ENCODE assay signal across 22 cellular contexts in the genomic region with DNA sequence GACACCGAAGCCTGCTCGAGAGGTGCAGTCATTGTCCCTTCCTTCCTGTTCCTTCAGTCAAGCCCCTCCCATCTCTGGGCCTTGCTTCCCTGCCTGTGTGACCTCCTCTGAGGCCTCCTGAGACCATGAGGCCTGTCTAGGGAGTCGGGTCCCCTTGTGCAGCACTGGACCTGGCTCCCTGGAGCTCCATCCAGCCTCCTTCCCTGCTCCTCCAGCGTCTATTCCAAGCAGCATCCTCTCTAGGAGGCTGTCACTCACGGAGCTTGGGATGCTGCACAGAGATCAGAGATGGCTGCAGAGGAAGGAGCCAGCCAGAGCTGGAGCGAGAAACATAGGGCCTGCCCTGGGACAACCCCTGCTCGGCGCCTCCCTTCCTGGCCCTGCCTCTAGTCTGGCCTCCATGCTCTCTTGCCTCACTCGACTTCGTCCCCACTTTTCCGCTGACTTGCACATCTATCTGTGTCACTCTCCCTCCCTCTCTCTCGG.
DNase-seq lines count a peak whose midpoint lies in the region; ATAC-seq and TF ChIP-seq lines count a peak whose summit lies in the region.
"Had no signal": no experiment of that assay in that cellular context is flagged by ENCODE, and none has a peak within 500 bp of the region (broad histone marks: within the 10 kb centered on the region; RNA-seq: fewer than 3 reads in every experiment).

No MANE protein-coding gene starts in this region.

- no peaks in the 10 kb centered on the region for H3K9me3 ChIP-seq in Panc1 (ENCODE audit: control insufficient read depth, insufficient read depth, low read depth, low read length)
- H3K9me3 ChIP-seq: gastroesophageal sphincter, left lung, pancreas, upper lobe of left lung had no signal

- H3K4me1 Mint-ChIP-seq in activated CD4-positive, alpha-beta T cell treated with anti-CD3 and anti-CD28 coated beads, Interleukin-2, amount 10 ng/mL, durations not matched to agents 24 days and 14 days: peaks cover 4% of the 10 kb centered on the region
- H3K4me1 Mint-ChIP-seq in activated CD4-positive, alpha-beta T cell treated with anti-CD3 and anti-CD28 coated beads for 36 hours: peaks cover 22% of the 10 kb centered on the region

- H3K4me3 Mint-ChIP-seq in activated CD4-positive, alpha-beta T cell treated with anti-CD3 and anti-CD28 coated beads, Interleukin-2, amount 10 ng/mL, durations not matched to agents 24 days and 14 days: no peak overlapping the region
- H3K4me3 Mint-ChIP-seq in activated CD4-positive, alpha-beta T cell treated with anti-CD3 and anti-CD28 coated beads for 36 hours: no peak overlapping the region
- H3K4me3 Mint-ChIP-seq: stimulated activated naive CD8-positive, alpha-beta T cell treated with anti-CD3 and anti-CD28 coated beads, Interleukin-15, Interleukin-2, amounts not matched to agents 100 ng/mL and 50 ng/mL, for 24 hours had no signal

- no peaks in the 10 kb centered on the region for H3K4me1 ChIP-seq in Panc1 (ENCODE audit: control insufficient read depth, insufficient read depth, low read length)
- H3K4me1 ChIP-seq: gastroesophageal sphincter, pancreas, upper lobe of left lung had no signal

- H3K27ac Mint-ChIP-seq in activated CD4-positive, alpha-beta T cell treated with anti-CD3 and anti-CD28 coated beads, Interleukin-2, amount 10 ng/mL, durations not matched to agents 24 days and 14 days: no peak overlapping the region
- H3K27ac Mint-ChIP-seq in activated CD4-positive, alpha-beta T cell treated with anti-CD3 and anti-CD28 coated beads for 36 hours: no peak overlapping the region
- H3K27ac Mint-ChIP-seq: stimulated activated naive CD8-positive, alpha-beta T cell treated with anti-CD3 and anti-CD28 coated beads, Interleukin-15, Interleukin-2, amounts not matched to agents 100 ng/mL and 50 ng/mL, for 24 hours had no signal

- H3K36me3 ChIP-seq in Panc1 (ENCODE audit: control insufficient read depth, insufficient read depth, low read length): no peaks in the 10 kb centered on the region
- H3K36me3 ChIP-seq: gastroesophageal sphincter, left lung, pancreas, upper lobe of left lung had no signal

- in situ Hi-C loops in Panc1 (cut with HindIII; ENCODE audit: low pct_unique_long_range_greater_than_20kb, low sequenced_read_pairs): no loop called here

- POLR2A ChIA-PET in activated CD4-positive, alpha-beta T cell treated with anti-CD3 and anti-CD28 coated beads for 36 hours (lab: Charles Lee): no interaction called here
- POLR2A ChIA-PET in Panc1 (lab: Charles Lee): no interaction called here

- no TSS peak for BruUV-seq in Panc1 (replicated peaks; lab: Mats Ljungman, UMichigan)

- H3K9me3 Mint-ChIP-seq in activated CD4-positive, alpha-beta T cell treated with anti-CD3 and anti-CD28 coated beads, Interleukin-2, amount 10 ng/mL, durations not matched to agents 24 days and 14 days: no peaks in the 10 kb centered on the region
- H3K9me3 Mint-ChIP-seq in activated CD4-positive, alpha-beta T cell treated with anti-CD3 and anti-CD28 coated beads for 36 hours (ENCODE audit: low read depth): no peaks in the 10 kb centered on the region
- H3K9me3 Mint-ChIP-seq: stimulated activated naive CD8-positive, alpha-beta T cell treated with anti-CD3 and anti-CD28 coated beads, Interleukin-15, Interleukin-2, amounts not matched to agents 100 ng/mL and 50 ng/mL, for 24 hours had no signal

- DNase-seq in activated CD4-positive, alpha-beta T cell treated with anti-CD3 and anti-CD28 coated beads, Interleukin-2, amount 10 ng/mL, durations not matched to agents 24 days and 14 days: peak; percentile 57
- DNase-seq in activated CD4-positive, alpha-beta T cell treated with anti-CD3 and anti-CD28 coated beads for 36 hours: no peak
- DNase-seq in Panc1 (ENCODE audit: low read depth, low spot score): no peak
- peak; percentile 9 for DNase-seq in iPS-NIHi7 (ENCODE audit: extremely low spot score)
- no peak for DNase-seq in sciatic nerve (ENCODE audit: low spot score)
- DNase-seq in glomerular visceral epithelial cell (ENCODE audit: extremely low spot score): no peak
- DNase-seq in NCI-H1105 treated with DMSO at 0.1 percent for 48 hours (lab: John Stamatoyannopoulos, UW): no peak
- DNase-seq: 8988T; DMS 273 treated with DMSO at 0.1 percent for 48 hours; GDM1; H7; left lung; NCI-H1436 treated with DMSO at 0.1 percent for 48 hours; NCI-H526; pancreas; SHP77; stimulated activated CD4-positive, alpha-beta T cell treated with anti-CD3 and anti-CD28 coated beads, Interleukin-1b, Interleukin-23, amount 100 ng/mL, for 48 hours had no signal

- H3K4me3 ChIP-seq in Panc1 (ENCODE audit: low read depth in 2 of 2, low read length in 2 of 2): no peak overlapping the region
- H3K4me3 ChIP-seq: dorsolateral prefrontal cortex, gastroesophageal sphincter, left lung, pancreas, upper lobe of left lung had no signal

- H3K27me3 Mint-ChIP-seq in activated CD4-positive, alpha-beta T cell treated with anti-CD3 and anti-CD28 coated beads, Interleukin-2, amount 10 ng/mL, durations not matched to agents 24 days and 14 days: no peaks in the 10 kb centered on the region
- H3K27me3 Mint-ChIP-seq in activated CD4-positive, alpha-beta T cell treated with anti-CD3 and anti-CD28 coated beads for 36 hours: no peaks in the 10 kb centered on the region
- H3K27me3 Mint-ChIP-seq: stimulated activated naive CD8-positive, alpha-beta T cell treated with anti-CD3 and anti-CD28 coated beads, Interleukin-15, Interleukin-2, amounts not matched to agents 100 ng/mL and 50 ng/mL, for 24 hours had no signal

- TF ChIP-seq CTCF in Panc1 (IDR thresholded peaks at IDR 0.05): no peak

- intact Hi-C loops in activated CD4-positive, alpha-beta T cell treated with anti-CD3 and anti-CD28 coated beads, Interleukin-2, amount 10 ng/mL, durations not matched to agents 24 days and 14 days (cut with micrococcal nuclease): no loop called here
- intact Hi-C loops in activated CD4-positive, alpha-beta T cell treated with anti-CD3 and anti-CD28 coated beads for 36 hours (cut with DNase I, micrococcal nuclease): no loop called here
- intact Hi-C loops in Panc1 (cut with micrococcal nuclease; ENCODE audit: unreplicated experiment): no loop called here
- intact Hi-C loops in sciatic nerve (cut with DNase I): no loop called here

- ATAC-seq in activated CD4-positive, alpha-beta T cell treated with anti-CD3 and anti-CD28 coated beads for 36 hours: no peak
- peak; percentile 53; the same call in 1 of the 2 replicates for ATAC-seq in Panc1
- ATAC-seq in sciatic nerve: peak; percentile 50
- no peak for ATAC-seq in HG03039 (IDR thresholded peaks at IDR 0.05; ENCODE audit: unreplicated experiment)
- ATAC-seq: gastroesophageal sphincter, left lung, pancreas had no signal

- no peak overlapping the region for H3K27ac ChIP-seq in Panc1 (ENCODE audit: low read length)
- H3K27ac ChIP-seq: dorsolateral prefrontal cortex, gastroesophageal sphincter, left lung, pancreas, upper lobe of left lung had no signal

- no peaks in the 10 kb centered on the region for H3K36me3 Mint-ChIP-seq in activated CD4-positive, alpha-beta T cell treated with anti-CD3 and anti-CD28 coated beads, Interleukin-2, amount 10 ng/mL, durations not matched to agents 24 days and 14 days (ENCODE audit: low read depth)
- H3K36me3 Mint-ChIP-seq in activated CD4-positive, alpha-beta T cell treated with anti-CD3 and anti-CD28 coated beads for 36 hours (ENCODE audit: low read depth): no peaks in the 10 kb centered on the region

- no peaks in the 10 kb centered on the region for H3K27me3 ChIP-seq in Panc1 (ENCODE audit: control insufficient read depth, insufficient read depth, low read length)
- H3K27me3 ChIP-seq: gastroesophageal sphincter, left lung, pancreas, upper lobe of left lung had no signal

- CTCF ChIA-PET in activated CD4-positive, alpha-beta T cell treated with anti-CD3 and anti-CD28 coated beads for 36 hours (lab: Charles Lee): no interaction called here
- CTCF ChIA-PET in Panc1 (lab: Charles Lee): no interaction called here

Comparison
In these comparisons a context has a peak if more than half of its experiments do, and no peak if none do; other contexts are left out.
1. DNase-seq: peak in activated CD4-positive, alpha-beta T cell treated with anti-CD3 and anti-CD28 coated beads, Interleukin-2, amount 10 ng/mL, durations not matched to agents 24 days and 14 days (single experiment) and iPS-NIHi7 (single experiment); none in activated CD4-positive, alpha-beta T cell treated with anti-CD3 and anti-CD28 coated beads for 36 hours (single experiment), Panc1 (single experiment), sciatic nerve (single experiment), glomerular visceral epithelial cell (single experiment) and NCI-H1105 treated with DMSO at 0.1 percent for 48 hours (single experiment).
2. ATAC-seq: peak in Panc1 (single experiment) and sciatic nerve (single experiment); none in activated CD4-positive, alpha-beta T cell treated with anti-CD3 and anti-CD28 coated beads for 36 hours (single experiment) and HG03039 (single experiment).